In the genomic region with DNA sequence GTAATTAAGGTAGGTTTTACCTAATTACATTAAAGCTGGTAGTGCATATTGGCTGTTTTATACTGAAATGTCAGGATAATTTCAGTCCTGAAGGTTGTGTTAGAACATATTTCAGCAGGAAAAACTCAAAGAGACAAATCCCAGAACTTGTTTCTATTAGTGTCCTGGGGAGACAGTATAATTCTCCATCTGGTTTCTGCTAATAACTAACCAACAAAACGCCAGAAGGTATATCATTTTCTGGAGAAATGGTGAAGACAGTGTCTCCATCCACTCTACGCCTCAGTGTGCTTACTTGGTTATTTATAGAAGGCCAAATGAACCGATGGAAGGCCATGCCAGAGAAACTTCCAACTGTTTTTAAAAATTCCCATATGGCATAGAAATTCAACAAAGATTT, we compare ENCODE assay signal across 19 cellular contexts.
"Had no signal": no experiment of that assay in that cellular context is flagged by ENCODE, and none has a peak within 500 bp of the region (broad histone marks: within the 10 kb centered on the region; RNA-seq: fewer than 3 reads in every experiment).

No MANE protein-coding gene starts in this region.

- H3K36me3 ChIP-seq: MG63 had no signal

- H3K9me3 ChIP-seq: MG63 had no signal

- DNase-seq: IMR-90, Karpas-422, KG1, MG63, NCI-H1092, NCI-H1105 treated with DMSO at 0.1 percent for 48 hours, NCI-H1417 treated with DMSO at 0.1 percent for 48 hours, NCI-H146, NCI-H1694 treated with DMSO at 0.1 percent for 48 hours, NCI-H1930, NCI-H2081 treated with DMSO at 0.1 percent for 48 hours, NCI-H2171, NCI-H226, NCI-H524, NCI-H526 treated with DMSO at 0.1 percent for 48 hours, NCI-H774, PC-3, SHP77 had no signal

- H3K4me3 ChIP-seq: MG63 had no signal

- H3K27ac ChIP-seq: RWPE1 had no signal
